Comparison of ENCODE assay signal across 10 cellular contexts in the genomic region with DNA sequence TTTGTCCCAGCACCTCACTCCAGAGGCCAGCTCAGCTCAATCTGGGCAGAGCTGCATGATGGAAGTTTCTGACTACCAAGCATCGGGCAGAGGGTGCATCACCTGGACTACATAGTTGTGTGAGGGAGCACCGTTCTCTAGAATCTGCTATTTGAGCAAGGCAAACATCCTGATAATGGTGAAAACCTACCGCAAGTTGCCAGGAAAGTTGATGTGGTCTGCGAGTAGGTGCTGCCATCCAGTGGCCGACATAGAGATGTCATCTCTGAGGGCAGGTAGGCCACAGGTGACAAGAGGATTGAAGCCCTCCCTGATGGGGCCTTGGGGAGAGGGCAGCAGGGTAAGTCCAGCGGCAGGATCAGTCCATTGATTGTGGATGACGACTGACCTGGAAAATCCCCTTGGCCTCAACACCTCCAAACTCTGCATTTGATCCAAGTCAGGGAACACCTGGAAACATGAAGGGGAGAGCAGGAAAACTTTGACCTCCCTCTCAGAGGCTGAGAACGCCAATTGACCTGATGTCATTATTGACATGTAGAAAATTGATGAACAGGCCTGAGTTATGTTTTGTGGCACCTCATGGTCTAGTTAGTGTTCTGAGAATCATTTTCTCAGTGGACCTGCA. TPM values are rescaled to one million over a fixed set of nuclear protein-coding genes. Genes with fewer than 3 reads are reported as not detected.
A peak's percentile ranks its signal among the peaks of the same experiment; 100 is the strongest.
DNase-seq lines count a peak whose midpoint lies in the region; ATAC-seq, FAIRE-seq and TF ChIP-seq lines count a peak whose summit lies in the region.
"Had no signal": no experiment of that assay in that cellular context is flagged by ENCODE, and none has a peak within 500 bp of the region (broad histone marks: within the 10 kb centered on the region; RNA-seq: fewer than 3 reads in every experiment).

No MANE protein-coding gene starts in this region.

- DNase-seq in NCI-H82 (lab: John Stamatoyannopoulos, UW) (peak; percentile 41), NCI-H82 treated with DMSO at 0.1 percent for 48 hours (lab: John Stamatoyannopoulos, UW; ENCODE audit: unreplicated experiment) (no peak), H54 (ENCODE audit: insufficient read length, low spot score) (peak; percentile 4), MM.1S (peak; percentile 14), activated T-cell treated with anti-CD3 and anti-CD28 coated beads for 48 hours (ENCODE audit: low read depth) (peak; percentile 21), NCI-H446 (lab: John Stamatoyannopoulos, UW) (no peak), NCI-H226 (no peak)
- peak in 5 of 9 donors; percentile 1 to 18 (median 4) for DNase-seq in naive thymus-derived CD4-positive, alpha-beta T cell

- CTCF ChIA-PET in naive thymus-derived CD4-positive, alpha-beta T cell (lab: Charles Lee), result no interaction called here

- H3K36me3 Mint-ChIP-seq in naive thymus-derived CD4-positive, alpha-beta T cell, result peaks cover 0 to 2% (median 0%) of the 10 kb centered on the region in 5 donors
- H3K36me3 Mint-ChIP-seq: naive thymus-derived CD8-positive, alpha-beta T cell had no signal

- no peak for ATAC-seq in naive thymus-derived CD4-positive, alpha-beta T cell
- ATAC-seq: naive thymus-derived CD8-positive, alpha-beta T cell had no signal

- no peaks in the 10 kb centered on the region for H3K9me2 ChIP-seq in MM.1S (replicated peaks; ENCODE audit: insufficient read depth, low read length)

- no peak overlapping the region for H2AFZ ChIP-seq in MM.1S (ENCODE audit: low read length)

- H3K4me2 ChIP-seq in MM.1S (ENCODE audit: low read depth, low read length), result no peak overlapping the region
- H3K4me2 ChIP-seq: BLaER1 treated with 17β-estradiol and CSF1 and Interleukin-3, amounts not matched to agents 10 nM and 100 nM had no signal

- H3K4me3 Mint-ChIP-seq in naive thymus-derived CD4-positive, alpha-beta T cell, result no peak overlapping the region
- H3K4me3 Mint-ChIP-seq: naive thymus-derived CD8-positive, alpha-beta T cell had no signal

- TF ChIP-seq CTCF in MM.1S (IDR thresholded peaks at IDR 0.05; ENCODE audit: low read length), result peak; percentile 48

- no peak overlapping the region for H3K4me3 ChIP-seq in MM.1S (ENCODE audit: low read length)
- no peak overlapping the region for H3K4me3 ChIP-seq in naive thymus-derived CD4-positive, alpha-beta T cell (ENCODE audit: low read length)
- H3K4me3 ChIP-seq: BLaER1 treated with 17β-estradiol and CSF1 and Interleukin-3, amounts not matched to agents 10 nM and 100 nM had no signal

- H3K9me3 Mint-ChIP-seq in naive thymus-derived CD4-positive, alpha-beta T cell, result peaks cover 0 to 10% (median 3%) of the 10 kb centered on the region in 11 donors

- no peaks in the 10 kb centered on the region for H3F3A ChIP-seq in MM.1S (ENCODE audit: insufficient read depth, low read length)

- intact Hi-C loops in naive thymus-derived CD4-positive, alpha-beta T cell (cut with micrococcal nuclease), result loop anchor here in 1 of 2 donors (1.0 to 5.0 kb wide), 2 partner anchors 148 to 531 kb away; no protein-coding TSS in a partner anchor

- no peak overlapping the region for H3K27ac ChIP-seq in MM.1S (ENCODE audit: low read length)
- H3K27ac ChIP-seq in naive thymus-derived CD4-positive, alpha-beta T cell (ENCODE audit: low read depth, low read length), result no peak overlapping the region
- H3K27ac ChIP-seq: BLaER1 treated with 17β-estradiol and CSF1 and Interleukin-3, amounts not matched to agents 10 nM and 100 nM had no signal

- POLR2A ChIA-PET in naive thymus-derived CD4-positive, alpha-beta T cell (lab: Charles Lee), result no interaction called here

- H3K9me3 ChIP-seq in MM.1S (replicated peaks; ENCODE audit: insufficient read depth, low read length), result no peaks in the 10 kb centered on the region
- H3K9me3 ChIP-seq in naive thymus-derived CD4-positive, alpha-beta T cell (ENCODE audit: control insufficient read depth in 2 of 3, low read length in 3 of 3), result no peaks in the 10 kb centered on the region

- TF ChIP-seq POLR2A in H54 (IDR thresholded peaks at IDR 0.05; ENCODE audit: low read depth, low read length), result no peak

- H3K36me3 ChIP-seq in MM.1S (replicated peaks; ENCODE audit: insufficient read depth, low read length), result no peaks in the 10 kb centered on the region
- no peaks in the 10 kb centered on the region for H3K36me3 ChIP-seq in naive thymus-derived CD4-positive, alpha-beta T cell (ENCODE audit: control insufficient read depth in 2 of 3, insufficient read depth in 3 of 3, low read length in 3 of 3)
- H3K36me3 ChIP-seq: BLaER1 treated with 17β-estradiol and CSF1 and Interleukin-3, amounts not matched to agents 10 nM and 100 nM had no signal

- H3K4me1 ChIP-seq in MM.1S (ENCODE audit: low read length), result no peaks in the 10 kb centered on the region
- H3K4me1 ChIP-seq in naive thymus-derived CD4-positive, alpha-beta T cell (ENCODE audit: control insufficient read depth in 2 of 2, insufficient read depth in 2 of 2, low read length in 2 of 2), result no peaks in the 10 kb centered on the region
- H3K4me1 ChIP-seq: BLaER1 treated with 17β-estradiol and CSF1 and Interleukin-3, amounts not matched to agents 10 nM and 100 nM had no signal

- no peaks in the 10 kb centered on the region for H4K20me1 ChIP-seq in MM.1S (ENCODE audit: insufficient read depth, low read length)
- H4K20me1 ChIP-seq: BLaER1 treated with 17β-estradiol and CSF1 and Interleukin-3, amounts not matched to agents 10 nM and 100 nM had no signal

- no peaks in the 10 kb centered on the region for H3K4me1 Mint-ChIP-seq in naive thymus-derived CD4-positive, alpha-beta T cell
- H3K4me1 Mint-ChIP-seq: naive thymus-derived CD8-positive, alpha-beta T cell had no signal

- peaks cover 6 to 27% (median 16%) of the 10 kb centered on the region in 5 donors for H3K27me3 Mint-ChIP-seq in naive thymus-derived CD4-positive, alpha-beta T cell

- no peak overlapping the region for H3K9ac ChIP-seq in MM.1S (ENCODE audit: low read length)
- H3K9ac ChIP-seq: BLaER1 treated with 17β-estradiol and CSF1 and Interleukin-3, amounts not matched to agents 10 nM and 100 nM had no signal

- no peak for FAIRE-seq in H54 (lab: Jason Lieb, UNC)

- no peak overlapping the region for H3K27ac Mint-ChIP-seq in naive thymus-derived CD4-positive, alpha-beta T cell
- H3K27ac Mint-ChIP-seq: naive thymus-derived CD8-positive, alpha-beta T cell had no signal

- H3K79me2 ChIP-seq in MM.1S (ENCODE audit: low read length), result no peaks in the 10 kb centered on the region

- H3K27me3 ChIP-seq in MM.1S (replicated peaks; ENCODE audit: insufficient read depth, low read length), result no peaks in the 10 kb centered on the region
- no peaks in the 10 kb centered on the region for H3K27me3 ChIP-seq in naive thymus-derived CD4-positive, alpha-beta T cell (ENCODE audit: control insufficient read depth in 2 of 2, insufficient read depth in 2 of 2, low read length in 2 of 2)
- H3K27me3 ChIP-seq: BLaER1 treated with 17β-estradiol and CSF1 and Interleukin-3, amounts not matched to agents 10 nM and 100 nM had no signal

RNA-seq across cellular contexts. Expression of a gene that starts 3.9 kb away (rescaled TPM):
- not detected for total RNA-seq in naive thymus-derived CD4-positive, alpha-beta T cell
- not detected for polyA plus RNA-seq in naive thymus-derived CD4-positive, alpha-beta T cell
- total RNA-seq: naive thymus-derived CD8-positive, alpha-beta T cell had no signal
- polyA plus RNA-seq: naive thymus-derived CD8-positive, alpha-beta T cell had no signal

RNA-seq across cellular contexts. Expression of a gene that starts 34.1 kb away (rescaled TPM):
- under 1 TPM in 3 of 5 experiments, not detected in 2; 0.11 to 0.86 (median 0.38) TPM for total RNA-seq in naive thymus-derived CD4-positive, alpha-beta T cell
- polyA plus RNA-seq in naive thymus-derived CD4-positive, alpha-beta T cell, result not detected
- polyA plus RNA-seq: naive thymus-derived CD8-positive, alpha-beta T cell had no signal

Comparison
In these comparisons a context has a peak if more than half of its experiments do, and no peak if none do; other contexts are left out.
1. DNase-seq: peak in NCI-H82 (single experiment), H54 (single experiment), MM.1S (single experiment), activated T-cell treated with anti-CD3 and anti-CD28 coated beads for 48 hours (single experiment) and naive thymus-derived CD4-positive, alpha-beta T cell (5 of 9); none in NCI-H82 treated with DMSO at 0.1 percent for 48 hours (single experiment), NCI-H446 (0 of 2) and NCI-H226 (single experiment).